ENCODE assay signal across 8 cellular contexts in genomic region chr12:132600048-132601032, GRCh38. TPM values are rescaled to one million over a fixed set of nuclear protein-coding genes. Genes with fewer than 3 reads are reported as not detected.
A peak's percentile ranks its signal among the peaks of the same experiment; 100 is the strongest.
DNase-seq lines count a peak whose midpoint lies in the region; ATAC-seq and TF ChIP-seq lines count a peak whose summit lies in the region.

No MANE protein-coding gene starts in this region.

- H3K36me3 Mint-ChIP-seq in natural killer cell treated with Interleukin-12 subunit alpha and Interleukin-12 subunit beta and Interleukin-15 and Interleukin-18, amount 100 ng/mL, for 72 hours = no peaks in the 10 kb centered on the region

- H3K27ac Mint-ChIP-seq in natural killer cell treated with Interleukin-12 subunit alpha and Interleukin-12 subunit beta and Interleukin-15 and Interleukin-18, amount 100 ng/mL, for 72 hours = no peak overlapping the region

- in situ Hi-C loops in GM13977 (cut with MboI; ENCODE audit: low pct_unique_long_range_greater_than_20kb, low sequenced_read_pairs, unreplicated experiment) = loop anchor here (25.0 kb wide), 1 partner anchor 188 kb away; no protein-coding TSS in a partner anchor

- TF ChIP-seq CTCF in GM13977 (IDR thresholded peaks at IDR 0.05; ENCODE audit: extremely low read depth, insufficient read depth, missing control alignments) = peak; percentile 79
- peak; percentile 64 for TF ChIP-seq CTCF in fibroblast of pulmonary artery (IDR thresholded peaks at IDR 0.05; ENCODE audit: low read length, missing control alignments)

- H3K9me3 Mint-ChIP-seq in natural killer cell treated with Interleukin-12 subunit alpha and Interleukin-12 subunit beta and Interleukin-15 and Interleukin-18, amount 100 ng/mL, for 72 hours = no peaks in the 10 kb centered on the region

- H3K27me3 Mint-ChIP-seq in natural killer cell treated with Interleukin-12 subunit alpha and Interleukin-12 subunit beta and Interleukin-15 and Interleukin-18, amount 100 ng/mL, for 72 hours = peaks cover 16 to 30% of the 10 kb centered on the region in 2 donors

- peak; percentile 88 for DNase-seq in AG08396 (ENCODE audit: low spot score)
- peak; percentile 81 for DNase-seq in GM13977 (ENCODE audit: low spot score)
- DNase-seq in NCI-H345 (lab: John Stamatoyannopoulos, UW) = peak; percentile 96
- peak; percentile 37 for DNase-seq in activated CD8-positive, alpha-beta memory T cell treated with anti-CD3 and anti-CD28 coated beads, Interleukin-2, amount 50 U/mL, for 4 hours
- peak; percentile 71 for DNase-seq in fibroblast of pulmonary artery (ENCODE audit: low read depth)
- no peak for DNase-seq in natural killer cell treated with Interleukin-12 subunit alpha and Interleukin-12 subunit beta and Interleukin-15 and Interleukin-18, amount 100 ng/mL, for 72 hours (ENCODE audit: low spot score)
- no peak for DNase-seq in 8988T

- ATAC-seq in natural killer cell treated with Interleukin-12 subunit alpha and Interleukin-12 subunit beta and Interleukin-15 and Interleukin-18, amount 100 ng/mL, for 72 hours = peak; percentile 56 to 64
- no peak for ATAC-seq in HG02981 (IDR thresholded peaks at IDR 0.05; ENCODE audit: unreplicated experiment)

- peak overlapping the region; percentile 62 for H3K4me3 Mint-ChIP-seq in natural killer cell treated with Interleukin-12 subunit alpha and Interleukin-12 subunit beta and Interleukin-15 and Interleukin-18, amount 100 ng/mL, for 72 hours

- H3K4me1 Mint-ChIP-seq in natural killer cell treated with Interleukin-12 subunit alpha and Interleukin-12 subunit beta and Interleukin-15 and Interleukin-18, amount 100 ng/mL, for 72 hours (ENCODE audit: low read depth in 2 of 2) = peaks cover 19 to 21% of the 10 kb centered on the region in 2 donors

- peak overlapping the region; percentile 57 for H3K4me3 ChIP-seq in fibroblast of pulmonary artery (replicated peaks; ENCODE audit: low read depth, low read length)

RNA-seq across cellular contexts. Expression of gene LRCOL1, which starts 10.0 kb away (rescaled TPM):
- not detected for total RNA-seq in natural killer cell treated with Interleukin-12 subunit alpha and Interleukin-12 subunit beta and Interleukin-15 and Interleukin-18, amount 100 ng/mL, for 72 hours

RNA-seq across cellular contexts. Expression of gene P2RX2, which starts 18.2 kb away (rescaled TPM):
- not detected for total RNA-seq in natural killer cell treated with Interleukin-12 subunit alpha and Interleukin-12 subunit beta and Interleukin-15 and Interleukin-18, amount 100 ng/mL, for 72 hours

Comparison
In these comparisons a context has a peak if more than half of its experiments do, and no peak if none do; other contexts are left out.
1. DNase-seq: peak in AG08396 (single experiment), GM13977 (single experiment), NCI-H345 (single experiment), activated CD8-positive, alpha-beta memory T cell treated with anti-CD3 and anti-CD28 coated beads, Interleukin-2, amount 50 U/mL, for 4 hours (single experiment) and fibroblast of pulmonary artery (single experiment); none in natural killer cell treated with Interleukin-12 subunit alpha and Interleukin-12 subunit beta and Interleukin-15 and Interleukin-18, amount 100 ng/mL, for 72 hours (single experiment) and 8988T (single experiment).